Comparison of ENCODE assay signal across 1 cellular context in genomic region chr12:5512585-5512970, GRCh38.
TF ChIP-seq lines count a peak whose summit lies in the region.

No MANE protein-coding gene starts in this region.

TF ChIP-seq in GM23338, 12 proteins besides CTCF, POLR2A, EP300 and RAD21 (continued from another document):
- no peak for TF ChIP-seq REST (IDR thresholded peaks at IDR 0.05; ENCODE audit: unreplicated experiment)
